In genomic region chr6:6586671-6587526, GRCh38 we compare ENCODE assay signal across 10 cellular contexts. TPM values are rescaled to one million over a fixed set of nuclear protein-coding genes. Genes with fewer than 3 reads are reported as not detected.
DNase-seq lines count a peak whose midpoint lies in the region; ATAC-seq, FAIRE-seq and TF ChIP-seq lines count a peak whose summit lies in the region.
"Had no signal": no experiment of that assay in that cellular context is flagged by ENCODE, and none has a peak within 500 bp of the region (broad histone marks: within the 10 kb centered on the region; RNA-seq: fewer than 3 reads in every experiment).

No MANE protein-coding gene starts in this region.

- no peaks in the 10 kb centered on the region for H3K27me3 ChIP-seq in osteoblast (ENCODE audit: insufficient read depth, low read length)

- H3K4me2 ChIP-seq in osteoblast (ENCODE audit: insufficient read depth, low read length) = no peak overlapping the region

- ATAC-seq in GM19438 (IDR thresholded peaks at IDR 0.05; ENCODE audit: low read depth, unreplicated experiment) (peak; percentile 43), HG03097 (IDR thresholded peaks at IDR 0.05; ENCODE audit: low FRiP score, unreplicated experiment) (peak; percentile 45)

- no peaks in the 10 kb centered on the region for H3K4me1 ChIP-seq in osteoblast (ENCODE audit: insufficient read depth, low read length)
- H3K4me1 ChIP-seq: prostate gland had no signal

- no peak overlapping the region for H2AFZ ChIP-seq in osteoblast (ENCODE audit: low read length)

- H3K4me3 ChIP-seq in osteoblast (ENCODE audit: insufficient read depth, low read length) = no peak overlapping the region
- H3K4me3 ChIP-seq: prostate gland had no signal

- H3K9me3 ChIP-seq in osteoblast (ENCODE audit: low read depth, low read length) = no peaks in the 10 kb centered on the region
- H3K9me3 ChIP-seq: prostate gland had no signal

- H3K79me2 ChIP-seq in osteoblast (ENCODE audit: insufficient read depth, low read length) = no peaks in the 10 kb centered on the region

- TF ChIP-seq CTCF in HFFc6 (IDR thresholded peaks at IDR 0.05) (no peak), osteoblast (IDR thresholded peaks at IDR 0.05; ENCODE audit: extremely low read depth, low read depth, low read length) (no peak)

- intact Hi-C loops in activated T-helper 2 cell treated with anti-CD3 and anti-CD28 coated beads, Interferon-gamma antibody, Interleukin-2, Interleukin-4, amounts not matched to agents 10 μg/mL and 5 μg/mL and 100 μg/mL, durations not matched to agents 14 hours and 24 hours and 36 hours (cut with micrococcal nuclease) = no loop called here

- no peak overlapping the region for H3K27ac ChIP-seq in osteoblast (ENCODE audit: low read depth, low read length)
- H3K27ac ChIP-seq: prostate gland had no signal

- no peaks in the 10 kb centered on the region for H3K27me3 Mint-ChIP-seq in activated T-helper 2 cell treated with anti-CD3 and anti-CD28 coated beads, Interferon-gamma antibody, Interleukin-2, Interleukin-4, amounts not matched to agents 10 μg/mL and 5 μg/mL and 100 μg/mL, durations not matched to agents 14 hours and 24 hours and 36 hours (ENCODE audit: low read depth)
- no peaks in the 10 kb centered on the region for H3K27me3 Mint-ChIP-seq in HFFc6 (ENCODE audit: insufficient read depth)

- H3K4me1 Mint-ChIP-seq in activated T-helper 2 cell treated with anti-CD3 and anti-CD28 coated beads, Interferon-gamma antibody, Interleukin-2, Interleukin-4, amounts not matched to agents 10 μg/mL and 5 μg/mL and 100 μg/mL, durations not matched to agents 14 hours and 24 hours and 36 hours (ENCODE audit: low read depth) = peaks cover 39% of the 10 kb centered on the region
- H3K4me1 Mint-ChIP-seq in HFFc6 (ENCODE audit: low read depth) = no peaks in the 10 kb centered on the region

- H3K9me3 Mint-ChIP-seq in activated T-helper 2 cell treated with anti-CD3 and anti-CD28 coated beads, Interferon-gamma antibody, Interleukin-2, Interleukin-4, amounts not matched to agents 10 μg/mL and 5 μg/mL and 100 μg/mL, durations not matched to agents 14 hours and 24 hours and 36 hours = peaks cover 3% of the 10 kb centered on the region
- peaks cover 46% of the 10 kb centered on the region for H3K9me3 Mint-ChIP-seq in HFFc6

- H3K36me3 ChIP-seq in osteoblast (ENCODE audit: insufficient read depth, low read length) = no peaks in the 10 kb centered on the region
- H3K36me3 ChIP-seq: prostate gland had no signal

- no peak overlapping the region for H3K4me3 Mint-ChIP-seq in activated T-helper 2 cell treated with anti-CD3 and anti-CD28 coated beads, Interferon-gamma antibody, Interleukin-2, Interleukin-4, amounts not matched to agents 10 μg/mL and 5 μg/mL and 100 μg/mL, durations not matched to agents 14 hours and 24 hours and 36 hours (ENCODE audit: low read depth)
- H3K4me3 Mint-ChIP-seq in HFFc6 = no peak overlapping the region; the same call in 1 of the 2 replicates

- peaks cover 10% of the 10 kb centered on the region for H3K36me3 Mint-ChIP-seq in activated T-helper 2 cell treated with anti-CD3 and anti-CD28 coated beads, Interferon-gamma antibody, Interleukin-2, Interleukin-4, amounts not matched to agents 10 μg/mL and 5 μg/mL and 100 μg/mL, durations not matched to agents 14 hours and 24 hours and 36 hours (ENCODE audit: low read depth)
- H3K36me3 Mint-ChIP-seq in HFFc6 (ENCODE audit: low read depth) = no peaks in the 10 kb centered on the region

- peak overlapping the region; percentile 20 for H3K27ac Mint-ChIP-seq in activated T-helper 2 cell treated with anti-CD3 and anti-CD28 coated beads, Interferon-gamma antibody, Interleukin-2, Interleukin-4, amounts not matched to agents 10 μg/mL and 5 μg/mL and 100 μg/mL, durations not matched to agents 14 hours and 24 hours and 36 hours
- no peak overlapping the region for H3K27ac Mint-ChIP-seq in HFFc6

- peak; percentile 96 for FAIRE-seq in GM12891 (lab: Jason Lieb, UNC)

- DNase-seq in GM12891 (ENCODE audit: insufficient read length, low spot score) (no peak), COLO668 (lab: John Stamatoyannopoulos, UW; ENCODE audit: unreplicated experiment) (no peak), HFFc6 (no peak), NCI-H748 (lab: John Stamatoyannopoulos, UW; ENCODE audit: unreplicated experiment) (no peak), osteoblast (ENCODE audit: insufficient read length, low spot score, missing footprints) (no peak)
- no peak for DNase-seq in activated T-helper 2 cell treated with anti-CD3 and anti-CD28 coated beads, Interferon-gamma antibody, Interleukin-2, Interleukin-4, amounts not matched to agents 10 μg/mL and 5 μg/mL and 100 μg/mL, durations not matched to agents 14 hours and 24 hours and 36 hours (ENCODE audit: low spot score)
- DNase-seq: NCI-H524 treated with DMSO at 0.1 percent for 48 hours had no signal

- TF ChIP-seq POLR2A in GM12891 (IDR thresholded peaks at IDR 0.05; ENCODE audit: low read depth, low read length) = peak; percentile 90

- H4K20me1 ChIP-seq in osteoblast (ENCODE audit: insufficient read depth, low read length) = no peaks in the 10 kb centered on the region

TF ChIP-seq in GM12891, 5 proteins besides CTCF, POLR2A, EP300 and RAD21:
- no peak for TF ChIP-seq PAX5 (IDR thresholded peaks at IDR 0.05; ENCODE audit: insufficient read depth, low read length, severe bottlenecking)
- TF ChIP-seq POLR2AphosphoS5 (IDR thresholded peaks at IDR 0.05; ENCODE audit: low read depth, low read length) = peak; percentile 75
- peak; percentile 38 for TF ChIP-seq SPI1 (IDR thresholded peaks at IDR 0.05; ENCODE audit: low read depth, low read length)
- peak; percentile 73 for TF ChIP-seq TAF1 (IDR thresholded peaks at IDR 0.05; ENCODE audit: low read depth, low read length)
- TF ChIP-seq POU2F2 (IDR thresholded peaks at IDR 0.05; ENCODE audit: low read depth, low read length) = peak; percentile 94
TF ChIP-seq in GM12891: peak in this region for 4.

RNA-seq across cellular contexts. Expression of gene LY86, which starts 1.6 kb away (rescaled TPM):
- 77.4 TPM for polyA plus RNA-seq in GM12891 (2012; ENCODE audit: low read depth, missing spikeins)
- total RNA-seq in activated T-helper 2 cell treated with anti-CD3 and anti-CD28 coated beads, Interferon-gamma antibody, Interleukin-2, Interleukin-4, amounts not matched to agents 10 μg/mL and 5 μg/mL and 100 μg/mL, durations not matched to agents 14 hours and 24 hours and 36 hours = 0.55 and 0.57 TPM in 2 replicates
- not detected for total RNA-seq in HFFc6 (2021; fragmentation: NEBNext Ultra II Directional; extraction: Animal tissue kit (Norgen Biotek cat#: 25700))
- total RNA-seq in osteoblast = not detected in 2 replicates
